1 cellular context compared by ENCODE assay signal in genomic region chr12:125890983-125891382, GRCh38.
TF ChIP-seq lines count a peak whose summit lies in the region.

No MANE protein-coding gene starts in this region.

TF ChIP-seq in GM23338, 12 proteins besides CTCF, POLR2A, EP300 and RAD21 (continued from another document):
- TF ChIP-seq ZNF462 (CRISPR knock-in tag; IDR thresholded peaks at IDR 0.05): no peak
- no peak for TF ChIP-seq EZH2phosphoT487 (IDR thresholded peaks at IDR 0.05; ENCODE audit: unreplicated experiment)
